ENCODE assay signal across 8 cellular contexts in genomic region chr18:11851156-11852047, GRCh38. TPM values are rescaled to one million over a fixed set of nuclear protein-coding genes. Genes with fewer than 3 reads are reported as not detected.
DNase-seq lines count a peak whose midpoint lies in the region; ATAC-seq, FAIRE-seq and TF ChIP-seq lines count a peak whose summit lies in the region.

Gene CHMP1B (plus strand): TSS chr18:11851413. CDS start chr18:11851512, 99 bp downstream.

- BruUV-seq in Calu3 (replicated peaks; lab: Mats Ljungman, UMichigan) = TSS peak; percentile 83
- BruUV-seq in endothelial cell of umbilical vein (replicated peaks; lab: Mats Ljungman, UMichigan) = TSS peak; percentile 66

- H3K9me3 Mint-ChIP-seq in Calu3 (ENCODE audit: low read depth, unreplicated experiment) = no peaks in the 10 kb centered on the region

- peak; percentile 95 for TF ChIP-seq POLR2A in endothelial cell of umbilical vein (IDR thresholded peaks at IDR 0.05; ENCODE audit: low read depth, low read length)

- H3K9me3 ChIP-seq in OCI-LY3 (ENCODE audit: insufficient read depth, low read length) (no peaks in the 10 kb centered on the region), endothelial cell of umbilical vein (replicated peaks; ENCODE audit: control insufficient read depth, insufficient read depth, low read length) (no peaks in the 10 kb centered on the region)

- H3K4me3 ChIP-seq in OCI-LY3 (ENCODE audit: low read length) (peak within 1 kb of the TSS; percentile 94), endothelial cell of umbilical vein (replicated peaks in 1 of 3; ENCODE audit: insufficient read depth in 1 of 3, low read depth in 1 of 3, low read length in 3 of 3) (peak within 1 kb of the TSS; percentile 42 to 94 (median 86))

- CTCF ChIA-PET in Calu3 (lab: Charles Lee) = no interaction called here
- CTCF ChIA-PET in endothelial cell of umbilical vein (lab: Charles Lee) = interaction anchor here (0.7 to 2.1 kb wide), 3 partner anchors 118 to 144 kb away, joined by 3 to 8 read pairs (median 3); no protein-coding TSS in a partner anchor

- FAIRE-seq in endothelial cell of umbilical vein (lab: Jason Lieb, UNC) = peak; percentile 90

- intact Hi-C loops in Calu3 (cut with micrococcal nuclease; ENCODE audit: unreplicated experiment) (loop anchor here (2.0 to 10.0 kb wide), 2 partner anchors 57 to 133 kb away; partner anchors contain the start of genes IMPA2 and MPPE1), endothelial cell of umbilical vein (cut with micrococcal nuclease) (loop anchor here (1.0 to 10.0 kb wide), 6 partner anchors 57 to 186 kb away; partner anchors contain the start of genes IMPA2 and MPPE1)

- H3K27ac ChIP-seq in OCI-LY3 (ENCODE audit: low read length) (peak within 1 kb of the TSS; percentile 48), endothelial cell of umbilical vein (ENCODE audit: insufficient read depth, low read depth, low read length) (peak within 1 kb of the TSS; percentile 89)

- POLR2A ChIA-PET in endothelial cell of umbilical vein (lab: Charles Lee) = no interaction called here

- H3K4me1 ChIP-seq in OCI-LY3 (ENCODE audit: low read length) = peaks cover 17% of the 10 kb centered on the region
- H3K4me1 ChIP-seq in endothelial cell of umbilical vein (ENCODE audit: control insufficient read depth, extremely low read depth, insufficient read depth, low read length) = peaks cover 21% of the 10 kb centered on the region

- H3K9me1 ChIP-seq in endothelial cell of umbilical vein (replicated peaks; ENCODE audit: control insufficient read depth, extremely low read depth, insufficient read depth, low read length) = no peaks in the 10 kb centered on the region

- peak within 1 kb of the TSS; percentile 96 for H3K27ac Mint-ChIP-seq in Calu3 (ENCODE audit: unreplicated experiment)

- peak within 1 kb of the TSS; percentile 88 for H3K4me3 Mint-ChIP-seq in Calu3 (ENCODE audit: low read depth, unreplicated experiment)

- H3K79me2 ChIP-seq in OCI-LY3 (ENCODE audit: low read length) (peaks cover 25% of the 10 kb centered on the region), endothelial cell of umbilical vein (ENCODE audit: control insufficient read depth, insufficient read depth, low read length) (peaks cover 21% of the 10 kb centered on the region)

- peak within 1 kb of the TSS; percentile 77 for H3K9ac ChIP-seq in OCI-LY3 (ENCODE audit: low read length)
- H3K9ac ChIP-seq in endothelial cell of umbilical vein (replicated peaks; ENCODE audit: extremely low read depth, insufficient read depth, low read length) = peak within 1 kb of the TSS; percentile 97

- H3K27me3 ChIP-seq in OCI-LY3 (ENCODE audit: low read depth, low read length) = no peaks in the 10 kb centered on the region; the same call in 1 of the 2 replicates
- H3K27me3 ChIP-seq in endothelial cell of umbilical vein (ENCODE audit: control insufficient read depth in 2 of 2, insufficient read depth in 2 of 2, low read length in 2 of 2) = peaks cover 2 to 5% of the 10 kb centered on the region in 2 experiments

- no peaks in the 10 kb centered on the region for H3K27me3 Mint-ChIP-seq in Calu3 (ENCODE audit: unreplicated experiment)

- ATAC-seq in GM21447 (IDR thresholded peaks at IDR 0.05; ENCODE audit: unreplicated experiment) = peak; percentile 93

- H2AFZ ChIP-seq in OCI-LY3 (ENCODE audit: low read depth, low read length) (peak within 1 kb of the TSS; percentile 97), endothelial cell of umbilical vein (ENCODE audit: low read depth, low read length) (peak within 1 kb of the TSS; percentile 91)

- dilution Hi-C loops in endothelial cell of umbilical vein (cut with MboI; ENCODE audit: extremely low pct_ligation_motif_present, low sequenced_read_pairs) = no loop called here

- peaks cover 4% of the 10 kb centered on the region for H3K36me3 ChIP-seq in OCI-LY3 (replicated peaks; ENCODE audit: low read depth, low read length)
- H3K36me3 ChIP-seq in endothelial cell of umbilical vein (ENCODE audit: control insufficient read depth in 2 of 2, extremely low read depth in 1 of 2, insufficient read depth in 2 of 2, low read length in 2 of 2) = no peaks in the 10 kb centered on the region

- peaks cover 17% of the 10 kb centered on the region for H3K4me1 Mint-ChIP-seq in Calu3 (ENCODE audit: low read depth, unreplicated experiment)

- H4K20me1 ChIP-seq in OCI-LY3 (ENCODE audit: insufficient read depth, low read length) (no peaks in the 10 kb centered on the region), endothelial cell of umbilical vein (replicated peaks; ENCODE audit: control insufficient read depth, extremely low read depth, insufficient read depth, low read length) (no peaks in the 10 kb centered on the region)

- peak within 1 kb of the TSS; percentile 95 for H3K4me2 ChIP-seq in OCI-LY3 (ENCODE audit: low read length)
- peak within 1 kb of the TSS; percentile 98 for H3K4me2 ChIP-seq in endothelial cell of umbilical vein (ENCODE audit: insufficient read depth, low read length)

- H3K36me3 Mint-ChIP-seq in Calu3 (ENCODE audit: insufficient read depth, unreplicated experiment) = peaks cover 55% of the 10 kb centered on the region

- TF ChIP-seq CTCF in Calu3 (IDR thresholded peaks at IDR 0.05; ENCODE audit: unreplicated experiment) = no peak
- no peak for TF ChIP-seq CTCF in OCI-LY3 (IDR thresholded peaks at IDR 0.05; ENCODE audit: low read depth, low read length)
- no peak for TF ChIP-seq CTCF in endothelial cell of umbilical vein (IDR thresholded peaks at IDR 0.05; ENCODE audit: extremely low read depth in 1 of 2, insufficient read depth in 1 of 2, low read depth in 1 of 2, low read length in 2 of 2)

- peak; percentile 96 for DNase-seq in Calu3
- DNase-seq in HuH-7 (ENCODE audit: low spot score) = peak; percentile 96
- DNase-seq in activated T-cell treated with anti-CD3 and anti-CD28 coated beads for 1 hour (ENCODE audit: low read depth) = peak; percentile 94
- DNase-seq in endothelial cell of umbilical vein (ENCODE audit: low read depth, low spot score) = peak; percentile 98
- DNase-seq in middle frontal gyrus (ENCODE audit: extremely low spot score, low spot score) = peak; percentile 97
- peak; percentile 96 for DNase-seq in stimulated activated CD8-positive, alpha-beta memory T cell treated with anti-CD3 and anti-CD28 coated beads, Interleukin-2, amount 100 ng/mL, for 48 hours (ENCODE audit: low read depth in 2 of 2)

TF ChIP-seq in endothelial cell of umbilical vein, 7 proteins besides CTCF, POLR2A, EP300 and RAD21:
- TF ChIP-seq FOS (IDR thresholded peaks at IDR 0.05; ENCODE audit: borderline replicate concordance, insufficient read depth, low read length) (no peak), JUN (IDR thresholded peaks at IDR 0.05; ENCODE audit: borderline replicate concordance, insufficient read depth, insufficient read length, low read depth) (peak; percentile 48), EZH2 (IDR thresholded peaks at IDR 0.05; ENCODE audit: borderline replicate concordance, low read depth, low read length, severe bottlenecking) (no peak), GATA2 (IDR thresholded peaks at IDR 0.05; ENCODE audit: insufficient read depth, insufficient read length, low read depth, low read length) (no peak), MYC (IDR thresholded peaks at IDR 0.05; ENCODE audit: low read depth, low read length) (peak; percentile 40), MAX (IDR thresholded peaks at IDR 0.05; ENCODE audit: insufficient read depth, insufficient read length) (peak; percentile 12), POLR2AphosphoS5 (IDR thresholded peaks at IDR 0.05; ENCODE audit: insufficient read depth, low read depth, low read length) (peak; percentile 93)

RNA-seq across cellular contexts. Expression of gene CHMP1B, which starts in this region (rescaled TPM):
- 44.4 and 47.2 TPM in 2 replicates for total RNA-seq in Calu3 (2022)
- 27.0 and 27.2 TPM in 2 replicates for total RNA-seq in endothelial cell of umbilical vein
- polyA plus RNA-seq in endothelial cell of umbilical vein = 17.4 and 24.0 TPM in 2 replicates
- 22.5 and 24.0 TPM in 2 replicates for polyA plus RNA-seq in endothelial cell of umbilical vein (2011; cell fraction: cytosol; rRNA removed)
- 15.7 TPM in 2 replicates for polyA plus RNA-seq in endothelial cell of umbilical vein (2011; cell fraction: nucleus; rRNA removed)
- 29.4 and 29.5 TPM in 2 replicates for polyA plus RNA-seq in endothelial cell of umbilical vein (2012)
- 27.8 and 28.7 TPM in 2 replicates for polyA minus RNA-seq in endothelial cell of umbilical vein
- polyA minus RNA-seq in endothelial cell of umbilical vein (2011; cell fraction: cytosol; rRNA and poly(A)+ RNA removed) = 24.2 TPM
- polyA minus RNA-seq in endothelial cell of umbilical vein (2011; cell fraction: nucleus; rRNA and poly(A)+ RNA removed) = 17.3 and 22.8 TPM in 2 replicates

Comparison
In these comparisons a context has a peak if more than half of its experiments do, and no peak if none do; other contexts are left out.
1. Peak in every context shown above with its lines: DNase-seq, ATAC-seq, H3K4me3 ChIP-seq and H3K27ac ChIP-seq.